In the genomic region with DNA sequence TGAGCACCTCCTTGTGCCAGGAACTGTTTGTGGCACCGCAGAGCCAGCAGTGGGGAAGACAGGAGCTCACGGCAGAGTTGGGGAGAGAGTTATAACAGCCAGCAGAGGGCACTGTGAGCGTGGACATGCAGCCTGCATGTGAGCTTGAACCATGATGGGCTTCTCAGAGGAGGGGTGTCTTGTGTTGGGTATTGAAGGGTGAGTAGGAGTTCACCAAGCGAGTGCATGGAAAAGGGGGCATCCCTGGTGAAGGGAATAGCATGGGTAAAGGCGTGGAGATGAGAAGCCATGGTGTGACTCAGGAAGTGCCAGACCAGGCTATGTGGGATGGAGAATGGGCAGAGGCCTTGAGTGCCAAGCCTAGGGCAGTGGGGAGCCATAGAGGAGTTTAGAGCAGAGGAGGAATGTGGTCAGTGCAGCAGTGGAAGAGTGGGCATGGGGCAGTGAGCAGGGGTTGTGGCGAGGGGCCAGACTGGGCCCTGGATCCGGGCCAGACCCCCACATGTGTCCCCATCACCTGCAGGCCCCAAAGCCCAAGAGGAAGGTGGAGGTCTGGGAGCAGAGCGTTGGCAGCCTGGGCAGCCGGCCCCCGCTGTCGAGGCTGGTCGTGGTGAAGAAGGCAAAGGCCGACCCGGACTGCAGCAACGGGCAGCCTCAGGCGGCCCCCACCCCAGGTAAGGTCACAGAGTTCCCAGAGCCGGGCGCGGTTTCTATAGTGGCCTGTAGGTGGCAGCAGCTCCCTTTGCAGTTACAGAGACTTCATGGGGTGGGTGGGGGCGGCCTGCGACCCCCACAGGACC, we compare ENCODE assay signal across 1 cellular context.
TF ChIP-seq lines count a peak whose summit lies in the region.

No MANE protein-coding gene starts in this region.

TF ChIP-seq in HEK293, 187 proteins besides CTCF, POLR2A, EP300 and RAD21 (continued from another document):
- TF ChIP-seq BCL11A (tag by site-specific recombination; IDR thresholded peaks at IDR 0.05; ENCODE audit: low read depth) = 0 out of 2 replicates have a peak, but pooled peaks have one; percentile 18
- peak; percentile 98 for TF ChIP-seq ZNF16 (tag by site-specific recombination; IDR thresholded peaks at IDR 0.05; ENCODE audit: low read depth)
- TF ChIP-seq ZSCAN4 (tag by site-specific recombination; IDR thresholded peaks at IDR 0.05) = 0 out of 2 replicates have a peak, but pooled peaks have one; percentile 7
- TF ChIP-seq ZXDB (tag by site-specific recombination; IDR thresholded peaks at IDR 0.05) = peak; percentile 43
- no peak for TF ChIP-seq ZNF366 (tag by site-specific recombination; conservative IDR thresholded peaks at IDR 0.05)
- TF ChIP-seq KLF17 (tag by site-specific recombination; IDR thresholded peaks at IDR 0.05) = peak; percentile 37; the same call in 1 of the 2 replicates
- peak; percentile 86 for TF ChIP-seq ZNF600 (tag by site-specific recombination; IDR thresholded peaks at IDR 0.05)
- TF ChIP-seq KLF1 (tag by site-specific recombination; IDR thresholded peaks at IDR 0.05) = peak; percentile 5; the same call in 1 of the 2 replicates
- TF ChIP-seq ZNF629 (tag by site-specific recombination; IDR thresholded peaks at IDR 0.05) = 0 out of 2 replicates have a peak, but pooled peaks have one; percentile 27
- 0 out of 2 replicates have a peak, but pooled peaks have one; percentile 47 for TF ChIP-seq ZNF639 (tag by site-specific recombination; IDR thresholded peaks at IDR 0.05)
- TF ChIP-seq, protein P1, sequence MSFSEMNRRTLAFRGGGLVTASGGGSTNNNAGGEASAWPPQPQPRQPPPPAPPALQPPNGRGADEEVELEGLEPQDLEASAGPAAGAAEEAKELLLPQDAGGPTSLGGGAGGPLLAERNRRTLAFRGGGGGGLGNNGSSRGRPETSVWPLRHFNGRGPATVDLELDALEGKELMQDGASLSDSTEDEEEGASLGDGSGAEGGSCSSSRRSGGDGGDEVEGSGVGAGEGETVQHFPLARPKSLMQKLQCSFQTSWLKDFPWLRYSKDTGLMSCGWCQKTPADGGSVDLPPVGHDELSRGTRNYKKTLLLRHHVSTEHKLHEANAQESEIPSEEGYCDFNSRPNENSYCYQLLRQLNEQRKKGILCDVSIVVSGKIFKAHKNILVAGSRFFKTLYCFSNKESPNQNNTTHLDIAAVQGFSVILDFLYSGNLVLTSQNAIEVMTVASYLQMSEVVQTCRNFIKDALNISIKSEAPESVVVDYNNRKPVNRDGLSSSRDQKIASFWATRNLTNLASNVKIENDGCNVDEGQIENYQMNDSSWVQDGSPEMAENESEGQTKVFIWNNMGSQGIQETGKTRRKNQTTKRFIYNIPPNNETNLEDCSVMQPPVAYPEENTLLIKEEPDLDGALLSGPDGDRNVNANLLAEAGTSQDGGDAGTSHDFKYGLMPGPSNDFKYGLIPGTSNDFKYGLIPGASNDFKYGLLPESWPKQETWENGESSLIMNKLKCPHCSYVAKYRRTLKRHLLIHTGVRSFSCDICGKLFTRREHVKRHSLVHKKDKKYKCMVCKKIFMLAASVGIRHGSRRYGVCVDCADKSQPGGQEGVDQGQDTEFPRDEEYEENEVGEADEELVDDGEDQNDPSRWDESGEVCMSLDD (tag by site-specific recombination; IDR thresholded peaks at IDR 0.05) = peak; percentile 60; the same call in 1 of the 2 replicates
- no peak for TF ChIP-seq ZBTB1 (tag by site-specific recombination; IDR thresholded peaks at IDR 0.05)
- TF ChIP-seq ZBTB49 (tag by site-specific recombination; IDR thresholded peaks at IDR 0.05; ENCODE audit: low read depth) = no peak
- peak; percentile 75; the same call in 1 of the 2 replicates for TF ChIP-seq ZNF391 (tag by site-specific recombination; IDR thresholded peaks at IDR 0.05; ENCODE audit: borderline replicate concordance, low read depth)
- 0 out of 2 replicates have a peak, but pooled peaks have one; percentile 5 for TF ChIP-seq EGR2 (tag by site-specific recombination; IDR thresholded peaks at IDR 0.05; ENCODE audit: low read depth)
- 0 out of 2 replicates have a peak, but pooled peaks have one; percentile 22 for TF ChIP-seq ZBTB20 (tag by site-specific recombination; IDR thresholded peaks at IDR 0.05)
- TF ChIP-seq, protein P2, sequence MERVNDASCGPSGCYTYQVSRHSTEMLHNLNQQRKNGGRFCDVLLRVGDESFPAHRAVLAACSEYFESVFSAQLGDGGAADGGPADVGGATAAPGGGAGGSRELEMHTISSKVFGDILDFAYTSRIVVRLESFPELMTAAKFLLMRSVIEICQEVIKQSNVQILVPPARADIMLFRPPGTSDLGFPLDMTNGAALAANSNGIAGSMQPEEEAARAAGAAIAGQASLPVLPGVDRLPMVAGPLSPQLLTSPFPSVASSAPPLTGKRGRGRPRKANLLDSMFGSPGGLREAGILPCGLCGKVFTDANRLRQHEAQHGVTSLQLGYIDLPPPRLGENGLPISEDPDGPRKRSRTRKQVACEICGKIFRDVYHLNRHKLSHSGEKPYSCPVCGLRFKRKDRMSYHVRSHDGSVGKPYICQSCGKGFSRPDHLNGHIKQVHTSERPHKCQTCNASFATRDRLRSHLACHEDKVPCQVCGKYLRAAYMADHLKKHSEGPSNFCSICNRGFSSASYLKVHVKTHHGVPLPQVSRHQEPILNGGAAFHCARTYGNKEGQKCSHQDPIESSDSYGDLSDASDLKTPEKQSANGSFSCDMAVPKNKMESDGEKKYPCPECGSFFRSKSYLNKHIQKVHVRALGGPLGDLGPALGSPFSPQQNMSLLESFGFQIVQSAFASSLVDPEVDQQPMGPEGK (tag by site-specific recombination; IDR thresholded peaks at IDR 0.05) = peak; percentile 96
- TF ChIP-seq HOXA7 (CRISPR knock-in tag; IDR thresholded peaks at IDR 0.05; ENCODE audit: borderline replicate concordance) = no peak
- TF ChIP-seq GLI4 (tag by site-specific recombination; IDR thresholded peaks at IDR 0.05) = peak; percentile 100
- TF ChIP-seq ZBTB7A (tag by site-specific recombination; IDR thresholded peaks at IDR 0.05; ENCODE audit: low read depth) = 0 out of 2 replicates have a peak, but pooled peaks have one; percentile 46
